In the genomic region with DNA sequence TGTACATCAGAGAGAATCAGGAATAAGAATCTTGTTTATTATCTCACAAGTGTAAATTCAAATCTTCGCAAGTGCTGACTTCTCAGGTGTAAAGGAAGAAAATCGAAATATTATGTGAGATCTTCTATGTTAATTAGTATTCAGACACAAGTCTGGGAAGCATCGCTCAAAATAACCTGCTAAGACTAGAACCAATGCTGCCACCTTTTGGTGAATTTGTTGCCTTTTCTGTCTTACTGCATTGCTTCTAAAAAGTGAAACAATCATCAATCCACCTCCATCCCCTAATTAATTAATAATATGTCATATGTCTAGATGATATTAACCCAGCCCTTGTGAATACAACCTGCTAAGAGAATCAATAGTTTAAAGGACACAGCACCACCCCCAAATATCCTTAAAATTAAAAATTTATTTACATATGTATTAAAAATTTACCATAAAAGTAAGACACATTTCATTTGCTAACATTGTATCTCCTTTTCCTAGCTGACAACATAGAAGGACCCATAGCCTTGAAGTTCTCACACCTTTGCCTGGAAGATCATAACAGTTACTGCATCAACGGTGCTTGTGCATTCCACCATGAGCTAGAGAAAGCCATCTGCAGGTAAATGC, we compare ENCODE assay signal across 8 cellular contexts. TPM values are rescaled to one million over a fixed set of nuclear protein-coding genes. Genes with fewer than 3 reads are reported as not detected.
DNase-seq lines count a peak whose midpoint lies in the region; ATAC-seq, FAIRE-seq and TF ChIP-seq lines count a peak whose summit lies in the region.

No MANE protein-coding gene starts in this region.

- in situ Hi-C loops in brain microvascular endothelial cell (cut with HindIII; ENCODE audit: low pct_ligation_motif_present, low sequenced_read_pairs), result loop anchor here (25.0 kb wide), 1 partner anchor 125 kb away; no protein-coding TSS in a partner anchor

- peak; percentile 42 for FAIRE-seq in G401.6 (lab: Jason Lieb, UNC)

- H3K27me3 ChIP-seq in brain microvascular endothelial cell (replicated peaks), result no peaks in the 10 kb centered on the region
- no peaks in the 10 kb centered on the region for H3K27me3 ChIP-seq in left lung

- H3K27me3 Mint-ChIP-seq in activated T-helper 17 cell treated with anti-CD3 and anti-CD28 coated beads, Interleukin-2, amount 50 U/mL, for 72 hours, result no peaks in the 10 kb centered on the region

- no peak overlapping the region for H3K27ac ChIP-seq in brain microvascular endothelial cell
- H3K27ac ChIP-seq in left lung, result no peak overlapping the region

- intact Hi-C loops in left lung (cut with DNase I), result loop anchor here in 1 of 2 donors (10.0 kb wide), 1 partner anchor 117 kb away; no protein-coding TSS in a partner anchor

- H3K9me3 ChIP-seq in left lung, result no peaks in the 10 kb centered on the region

- ATAC-seq in HG02610 (IDR thresholded peaks at IDR 0.05; ENCODE audit: unreplicated experiment) (peak; percentile 46), left lung (peak; percentile 76)
- ATAC-seq in activated T-helper 17 cell treated with anti-CD3 and anti-CD28 coated beads, Interleukin-2, amount 50 U/mL, for 72 hours (replicated peaks), result no peak

- DNase-seq in AG08395 (ENCODE audit: low spot score) (peak; percentile 40), NCI-H226 (peak; percentile 26), brain microvascular endothelial cell (peak; percentile 59), left lung (no peak), germinal center (ENCODE audit: low spot score) (no peak)

- H3K36me3 ChIP-seq in brain microvascular endothelial cell (replicated peaks), result no peaks in the 10 kb centered on the region
- H3K36me3 ChIP-seq in left lung, result no peaks in the 10 kb centered on the region

- no peak overlapping the region for H3K27ac Mint-ChIP-seq in activated T-helper 17 cell treated with anti-CD3 and anti-CD28 coated beads, Interleukin-2, amount 50 U/mL, for 72 hours

- peak; percentile 61 for TF ChIP-seq CTCF in brain microvascular endothelial cell (IDR thresholded peaks at IDR 0.05; ENCODE audit: low read depth, low read length, missing control alignments)
- TF ChIP-seq CTCF in left lung (IDR thresholded peaks at IDR 0.05), result peak; percentile 48 to 50

- no peak overlapping the region for H3K4me3 Mint-ChIP-seq in activated T-helper 17 cell treated with anti-CD3 and anti-CD28 coated beads, Interleukin-2, amount 50 U/mL, for 72 hours

- no peaks in the 10 kb centered on the region for H3K4me1 ChIP-seq in left lung

- H3K36me3 Mint-ChIP-seq in activated T-helper 17 cell treated with anti-CD3 and anti-CD28 coated beads, Interleukin-2, amount 50 U/mL, for 72 hours (ENCODE audit: low read depth), result no peaks in the 10 kb centered on the region

- peaks cover 6% of the 10 kb centered on the region for H3K4me1 Mint-ChIP-seq in activated T-helper 17 cell treated with anti-CD3 and anti-CD28 coated beads, Interleukin-2, amount 50 U/mL, for 72 hours

- no peak overlapping the region for H3K4me3 ChIP-seq in brain microvascular endothelial cell (ENCODE audit: low read depth, low read length)
- H3K4me3 ChIP-seq in left lung, result no peak overlapping the region

- H3K9me3 Mint-ChIP-seq in activated T-helper 17 cell treated with anti-CD3 and anti-CD28 coated beads, Interleukin-2, amount 50 U/mL, for 72 hours, result no peaks in the 10 kb centered on the region

RNA-seq across cellular contexts. Expression of a gene that starts 3.5 kb away (rescaled TPM):
- under 1 TPM in 1 of 2 donors, not detected in 1; 0.92 TPM for total RNA-seq in left lung
- not detected for total RNA-seq in activated T-helper 17 cell treated with anti-CD3 and anti-CD28 coated beads, Interleukin-2, amount 50 U/mL, for 72 hours

RNA-seq across cellular contexts. Expression of a gene that starts 53.1 kb away (rescaled TPM):
- 1 to 10 TPM in 1 of 2 donors, under 1 TPM in 1; 0.68 to 3.6 TPM for total RNA-seq in left lung
- total RNA-seq in activated T-helper 17 cell treated with anti-CD3 and anti-CD28 coated beads, Interleukin-2, amount 50 U/mL, for 72 hours, result not detected

Comparison
In these comparisons a context has a peak if more than half of its experiments do, and no peak if none do; other contexts are left out.
1. DNase-seq: peak in AG08395 (single experiment), NCI-H226 (single experiment) and brain microvascular endothelial cell (single experiment); none in left lung (0 of 2) and germinal center (single experiment).